Comparison of ENCODE assay signal across 13 cellular contexts in the genomic region with DNA sequence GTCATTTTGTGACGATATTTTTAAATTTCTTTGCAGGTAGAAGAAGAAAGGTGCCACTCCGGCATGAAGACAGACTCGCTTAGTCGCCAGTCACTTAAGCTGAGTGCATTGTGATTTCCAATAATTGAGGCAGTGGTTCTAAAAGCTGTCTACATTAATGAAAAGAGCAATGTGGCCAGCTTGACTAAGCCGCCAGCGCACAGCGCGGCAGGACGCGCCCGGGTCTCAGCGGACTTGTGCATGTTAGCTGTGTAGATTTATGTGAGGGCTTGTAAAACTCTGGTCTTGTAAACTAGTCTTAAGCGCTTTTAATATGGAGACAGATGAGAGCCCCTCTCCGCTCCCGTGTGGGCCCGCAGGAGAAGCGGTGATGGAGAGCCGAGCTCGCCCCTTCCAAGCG.
"Had no signal": no experiment of that assay in that cellular context is flagged by ENCODE, and none has a peak within 500 bp of the region (broad histone marks: within the 10 kb centered on the region; RNA-seq: fewer than 3 reads in every experiment).

No MANE protein-coding gene starts in this region.

- H3K27me3 Mint-ChIP-seq: stimulated activated naive B cell treated with anti-CD40 and anti-IgM and Interleukin-4, amounts not matched to agents 10 μg/mL and 1 μg/mL and 100 μg/mL, for 72 hours; T-cell had no signal

- H3K4me3 Mint-ChIP-seq: activated T-helper 1 cell treated with anti-CD3 and anti-CD28 coated beads, Interleukin-12 subunit alpha, Interleukin-12 subunit beta, Interleukin-2, Interleukin-4 antibody, amounts not matched to agents 30 ng/mL and 10 ng/mL and 1 ng/mL, durations not matched to agents 14 hours and 24 hours and 36 hours; neural progenitor cell; stimulated activated naive B cell treated with anti-CD40 and anti-IgM and Interleukin-4, amounts not matched to agents 10 μg/mL and 1 μg/mL and 100 μg/mL, for 72 hours; T-cell had no signal

- ATAC-seq: activated naive CD4-positive, alpha-beta T cell treated with anti-CD3 and anti-CD28 coated beads, Interleukin-2, amount 50 U/mL, for 72 hours; left lung; pancreas; stimulated activated naive B cell treated with anti-CD40 and anti-IgM and Interleukin-4, amounts not matched to agents 10 μg/mL and 1 μg/mL and 100 μg/mL, for 72 hours; T-cell had no signal

- DNase-seq: activated CD4-positive, alpha-beta T cell treated with anti-CD3 and anti-CD28 coated beads, Interleukin-2, amount 50 U/mL, for 4 hours; activated gamma-delta T cell treated with Interleukin-2 at 50 U/mL for 16 hours; hippocampal formation; sigmoid colon; stimulated activated CD4-positive, alpha-beta T cell treated with anti-CD3 and anti-CD28 coated beads, Interleukin-4, amount 100 ng/mL, for 4 hours; stimulated activated naive B cell treated with anti-CD40 and anti-IgM and Interleukin-4, amounts not matched to agents 10 μg/mL and 1 μg/mL and 100 μg/mL, for 72 hours; T-cell; T1000 had no signal

- H3K27ac Mint-ChIP-seq: activated T-helper 1 cell treated with anti-CD3 and anti-CD28 coated beads, Interleukin-12 subunit alpha, Interleukin-12 subunit beta, Interleukin-2, Interleukin-4 antibody, amounts not matched to agents 30 ng/mL and 10 ng/mL and 1 ng/mL, durations not matched to agents 14 hours and 24 hours and 36 hours; neural progenitor cell; stimulated activated naive B cell treated with anti-CD40 and anti-IgM and Interleukin-4, amounts not matched to agents 10 μg/mL and 1 μg/mL and 100 μg/mL, for 72 hours had no signal

- H3K9me3 Mint-ChIP-seq: activated naive CD4-positive, alpha-beta T cell treated with anti-CD3 and anti-CD28 coated beads, Interleukin-2, amount 50 U/mL, for 72 hours; activated T-helper 1 cell treated with anti-CD3 and anti-CD28 coated beads, Interleukin-12 subunit alpha, Interleukin-12 subunit beta, Interleukin-2, Interleukin-4 antibody, amounts not matched to agents 30 ng/mL and 10 ng/mL and 1 ng/mL, durations not matched to agents 14 hours and 24 hours and 36 hours; neural progenitor cell; stimulated activated naive B cell treated with anti-CD40 and anti-IgM and Interleukin-4, amounts not matched to agents 10 μg/mL and 1 μg/mL and 100 μg/mL, for 72 hours; T-cell had no signal
